ENCODE assay signal across 8 cellular contexts in genomic region chr9:127714916-127715442, GRCh38. TPM values are rescaled to one million over a fixed set of nuclear protein-coding genes. Genes with fewer than 3 reads are reported as not detected.
A peak's percentile ranks its signal among the peaks of the same experiment; 100 is the strongest.
DNase-seq lines count a peak whose midpoint lies in the region; TF ChIP-seq lines count a peak whose summit lies in the region.

No MANE protein-coding gene starts in this region.

- TF ChIP-seq CTCF in NB4 (IDR thresholded peaks at IDR 0.05; ENCODE audit: low read depth, low read length): no peak

- no peaks in the 10 kb centered on the region for H3K27me3 ChIP-seq in mononuclear cell (ENCODE audit: insufficient read depth, low read length)

- H3K9me3 ChIP-seq in mononuclear cell (ENCODE audit: low read depth, low read length): no peaks in the 10 kb centered on the region

- H3K4me3 ChIP-seq in NB4 (ENCODE audit: low read depth, low read length) (peak overlapping the region; percentile 65), mononuclear cell (ENCODE audit: low read length) (peak overlapping the region; percentile 61)

- peaks cover 35% of the 10 kb centered on the region for H3K4me1 ChIP-seq in mononuclear cell (ENCODE audit: insufficient read depth, low read length)

- DNase-seq in activated CD4-positive, alpha-beta T cell treated with anti-CD3 and anti-CD28 coated beads for 48 hours: peak; percentile 22
- no peak for DNase-seq in activated CD4-positive, alpha-beta T cell treated with anti-CD3 and anti-CD28 coated beads for 4 hours
- DNase-seq in NB4 (ENCODE audit: low read depth) (peak; percentile 22), dermis blood vessel endothelial cell (peak; percentile 26), occipital lobe (lab: John Stamatoyannopoulos, UW) (no peak), pons (ENCODE audit: low spot score) (no peak)
- DNase-seq in effector CD8-positive, alpha-beta T cell (lab: John Stamatoyannopoulos, UW): no peak

- no peak for TF ChIP-seq POLR2A in NB4 (IDR thresholded peaks at IDR 0.05; ENCODE audit: extremely low read depth, insufficient read length)

RNA-seq across cellular contexts. Expression of gene PTRH1, which starts 0.5 kb away (rescaled TPM):
- 22.3 and 24.7 TPM in 2 replicates for total RNA-seq in dermis blood vessel endothelial cell
- 1.7 TPM for total RNA-seq in mononuclear cell
- 5.0 TPM for total RNA-seq in occipital lobe

RNA-seq across cellular contexts. Expression of gene TTC16, which starts 0.9 kb away (rescaled TPM):
- total RNA-seq in dermis blood vessel endothelial cell (not detected in 2 replicates), mononuclear cell (1.9 TPM), occipital lobe (not detected)

RNA-seq across cellular contexts. Expression of gene CFAP157, which starts 8.2 kb away (rescaled TPM):
- total RNA-seq in dermis blood vessel endothelial cell (not detected in 2 replicates), mononuclear cell (not detected), occipital lobe (0.16 TPM)

RNA-seq across cellular contexts. Expression of gene TOR2A, which starts 20.1 kb away (rescaled TPM):
- 7.7 and 13.2 TPM in 2 replicates for total RNA-seq in dermis blood vessel endothelial cell
- total RNA-seq in mononuclear cell: 13.4 TPM
- 7.0 TPM for total RNA-seq in occipital lobe

Comparison
In these comparisons a context has a peak if more than half of its experiments do, and no peak if none do; other contexts are left out.
1. DNase-seq: peak in activated CD4-positive, alpha-beta T cell treated with anti-CD3 and anti-CD28 coated beads for 48 hours (single experiment), NB4 (single experiment) and dermis blood vessel endothelial cell (single experiment); none in activated CD4-positive, alpha-beta T cell treated with anti-CD3 and anti-CD28 coated beads for 4 hours (0 of 2), occipital lobe (single experiment), pons (single experiment) and effector CD8-positive, alpha-beta T cell (single experiment).